In genomic region chr12:42126963-42127362, GRCh38 we compare ENCODE assay signal across 17 cellular contexts. TPM values are rescaled to one million over a fixed set of nuclear protein-coding genes. Genes with fewer than 3 reads are reported as not detected.
DNase-seq lines count a peak whose midpoint lies in the region; ATAC-seq, FAIRE-seq and TF ChIP-seq lines count a peak whose summit lies in the region.
"Had no signal": no experiment of that assay in that cellular context is flagged by ENCODE, and none has a peak within 500 bp of the region (broad histone marks: within the 10 kb centered on the region; RNA-seq: fewer than 3 reads in every experiment).

No MANE protein-coding gene starts in this region.

- in situ Hi-C loops in ACHN (cut with HindIII; ENCODE audit: low pct_ligation_motif_present, low pct_unique_long_range_greater_than_20kb, low sequenced_read_pairs), result loop anchor here (10.0 kb wide), 1 partner anchor 208 kb away; no protein-coding TSS in a partner anchor

- H3K4me3 Mint-ChIP-seq in activated T-cell treated with anti-CD3 and anti-CD28 coated beads, Interleukin-2, amount 50 U/mL, for 72 hours, result no peak overlapping the region
- H3K4me3 Mint-ChIP-seq in activated T-cell treated with anti-CD3 and anti-CD28 coated beads, Interleukin-2, amount 50 U/mL, for 24 hours, result no peak overlapping the region
- H3K4me3 Mint-ChIP-seq in T-helper 17 cell, result no peak overlapping the region
- no peak overlapping the region for H3K4me3 Mint-ChIP-seq in memory B cell
- H3K4me3 Mint-ChIP-seq: CD8-positive, alpha-beta T cell had no signal

- H3K27me3 ChIP-seq in tibial artery, result no peaks in the 10 kb centered on the region
- H3K27me3 ChIP-seq: BE2C had no signal

- no peaks in the 10 kb centered on the region for H3K9me3 Mint-ChIP-seq in activated T-cell treated with anti-CD3 and anti-CD28 coated beads, Interleukin-2, amount 50 U/mL, for 72 hours
- no peaks in the 10 kb centered on the region for H3K9me3 Mint-ChIP-seq in activated T-cell treated with anti-CD3 and anti-CD28 coated beads, Interleukin-2, amount 50 U/mL, for 24 hours
- H3K9me3 Mint-ChIP-seq in memory B cell, result no peaks in the 10 kb centered on the region
- H3K9me3 Mint-ChIP-seq: CD8-positive, alpha-beta T cell had no signal

- H3K4me1 Mint-ChIP-seq in activated T-cell treated with anti-CD3 and anti-CD28 coated beads, Interleukin-2, amount 50 U/mL, for 72 hours (ENCODE audit: low read depth), result peaks cover 47% of the 10 kb centered on the region
- peaks cover 44% of the 10 kb centered on the region for H3K4me1 Mint-ChIP-seq in activated T-cell treated with anti-CD3 and anti-CD28 coated beads, Interleukin-2, amount 50 U/mL, for 24 hours (ENCODE audit: low read depth)
- H3K4me1 Mint-ChIP-seq in T-helper 17 cell (peaks cover 35% of the 10 kb centered on the region), memory B cell (peaks cover 19% of the 10 kb centered on the region)

- H3K4me1 ChIP-seq in tibial artery, result peaks cover 0 to 20% (median 10%) of the 10 kb centered on the region in 4 donors

- FAIRE-seq in frontal cortex (lab: Jason Lieb, UNC), result no peak
- FAIRE-seq: A204.1 had no signal

- no peaks in the 10 kb centered on the region for H3K9me3 ChIP-seq in T-helper 17 cell (ENCODE audit: control insufficient read depth, low read length, poor library complexity, severe bottlenecking)
- no peaks in the 10 kb centered on the region for H3K9me3 ChIP-seq in tibial artery
- H3K9me3 ChIP-seq: BE2C had no signal

- no peaks in the 10 kb centered on the region for H3K36me3 ChIP-seq in tibial artery
- H3K36me3 ChIP-seq: BE2C had no signal

- peak overlapping the region; percentile 1 for H3K27ac Mint-ChIP-seq in activated T-cell treated with anti-CD3 and anti-CD28 coated beads, Interleukin-2, amount 50 U/mL, for 72 hours
- no peak overlapping the region for H3K27ac Mint-ChIP-seq in activated T-cell treated with anti-CD3 and anti-CD28 coated beads, Interleukin-2, amount 50 U/mL, for 24 hours
- H3K27ac Mint-ChIP-seq in T-helper 17 cell (no peak overlapping the region), memory B cell (no peak overlapping the region)
- H3K27ac Mint-ChIP-seq: CD8-positive, alpha-beta T cell had no signal

- H3K4me3 ChIP-seq in tibial artery, result no peak overlapping the region

- no peak overlapping the region for H3K27ac ChIP-seq in tibial artery
- H3K27ac ChIP-seq: C4-2B had no signal

- intact Hi-C loops in tibial artery (cut with DNase I; ENCODE audit: low total_unique reads), result loop anchor here (5.0 kb wide), 1 partner anchor 205 kb away; no protein-coding TSS in a partner anchor

- DNase-seq in activated T-cell treated with anti-CD3 and anti-CD28 coated beads, Interleukin-2, amount 50 U/mL, for 72 hours, result no peak
- DNase-seq in activated T-cell treated with anti-CD3 and anti-CD28 coated beads, Interleukin-2, amount 50 U/mL, for 24 hours, result no peak
- DNase-seq in T-helper 17 cell (no peak), memory B cell (ENCODE audit: low spot score in 2 of 2) (no peak), ACHN (no peak), tibial artery (no peak), frontal cortex (ENCODE audit: low spot score in 2 of 2) (no peak)
- DNase-seq: BE2C; CD8-positive, alpha-beta T cell; COR-L47; DMS153; DND-41; GDM1 had no signal

- H3K36me3 Mint-ChIP-seq in activated T-cell treated with anti-CD3 and anti-CD28 coated beads, Interleukin-2, amount 50 U/mL, for 72 hours (ENCODE audit: insufficient read depth in 2 of 2), result no peaks in the 10 kb centered on the region
- H3K36me3 Mint-ChIP-seq in activated T-cell treated with anti-CD3 and anti-CD28 coated beads, Interleukin-2, amount 50 U/mL, for 24 hours (ENCODE audit: low read depth), result peaks cover 6% of the 10 kb centered on the region
- H3K36me3 Mint-ChIP-seq in T-helper 17 cell (ENCODE audit: low read depth) (no peaks in the 10 kb centered on the region), memory B cell (no peaks in the 10 kb centered on the region)

- TF ChIP-seq CTCF in tibial artery (IDR thresholded peaks at IDR 0.05), result no peak

- peak; percentile 47 to 66 for ATAC-seq in activated T-cell treated with anti-CD3 and anti-CD28 coated beads, Interleukin-2, amount 50 U/mL, for 72 hours (replicated peaks in 1 of 2)
- ATAC-seq in GM18508 (IDR thresholded peaks at IDR 0.05; ENCODE audit: insufficient read depth, unreplicated experiment) (peak; percentile 39), T-helper 17 cell (peak; percentile 54), memory B cell (ENCODE audit: low read depth) (peak; percentile 41)
- ATAC-seq: CD8-positive, alpha-beta T cell; HCT116 had no signal

- no peaks in the 10 kb centered on the region for H3K27me3 Mint-ChIP-seq in activated T-cell treated with anti-CD3 and anti-CD28 coated beads, Interleukin-2, amount 50 U/mL, for 72 hours (ENCODE audit: low read depth)
- H3K27me3 Mint-ChIP-seq in activated T-cell treated with anti-CD3 and anti-CD28 coated beads, Interleukin-2, amount 50 U/mL, for 24 hours, result no peaks in the 10 kb centered on the region
- no peaks in the 10 kb centered on the region for H3K27me3 Mint-ChIP-seq in T-helper 17 cell
- H3K27me3 Mint-ChIP-seq in memory B cell, result no peaks in the 10 kb centered on the region

RNA-seq across cellular contexts. Expression of gene GXYLT1, which starts 17.7 kb away (rescaled TPM):
- 1 to 10 TPM; 7.2 to 8.4 TPM for total RNA-seq in activated T-cell treated with anti-CD3 and anti-CD28 coated beads, Interleukin-2, amount 50 U/mL, for 72 hours
- total RNA-seq in T-helper 17 cell (1 to 10 TPM; 5.8 to 7.7 TPM), frontal cortex (7.3 TPM)
